Comparison of ENCODE assay signal across 24 cellular contexts in the genomic region with DNA sequence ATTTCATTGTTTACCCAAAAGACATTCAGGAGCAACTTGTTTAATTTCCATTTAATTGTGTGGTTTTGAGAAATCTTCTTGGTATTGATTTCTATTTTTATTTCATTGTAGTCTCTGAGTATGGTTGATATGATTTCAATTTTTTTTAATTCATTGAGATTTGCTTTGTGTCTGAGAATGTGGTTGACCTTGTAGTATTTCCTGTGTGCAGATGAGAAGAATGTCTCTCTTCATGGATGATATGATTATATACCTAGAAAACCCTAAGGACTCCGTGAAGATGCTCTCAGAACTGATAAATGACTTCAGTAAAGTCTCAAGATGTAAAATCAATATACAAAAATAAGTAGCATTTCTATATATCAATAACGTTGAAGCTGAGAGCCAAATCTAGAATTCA.
"Had no signal": no experiment of that assay in that cellular context is flagged by ENCODE, and none has a peak within 500 bp of the region (broad histone marks: within the 10 kb centered on the region; RNA-seq: fewer than 3 reads in every experiment).

No MANE protein-coding gene starts in this region.

- DNase-seq: activated CD4-positive, alpha-beta T cell treated with anti-CD3 and anti-CD28 coated beads for 1 hour; activated CD8-positive, alpha-beta memory T cell treated with anti-CD3 and anti-CD28 coated beads for 24 hours; activated CD8-positive, alpha-beta memory T cell treated with anti-CD3 and anti-CD28 coated beads, Interleukin-2, amount 50 U/mL, for 48 hours; activated effector memory CD4-positive, alpha-beta T cell treated with Interleukin-2 at 50 U/mL for 16 hours; activated naive CD4-positive, alpha-beta T cell treated with anti-CD3 and anti-CD28 coated beads, Interleukin-2, amount 10 ng/mL, durations not matched to agents 7 days and 5 days; activated naive CD8-positive, alpha-beta T cell treated with anti-CD3 and anti-CD28 coated beads, Interleukin-2, amount 50 U/mL, for 24 hours; activated T-cell treated with anti-CD3 and anti-CD28 coated beads, Interleukin-2, amount 50 U/mL, for 48 hours; anterior cingulate cortex; cerebellar nuclear complex; dermis blood vessel endothelial cell; effector memory CD4-positive, alpha-beta T cell; gastrocnemius medialis; heart left ventricle; naive B cell; right lobe of liver; small intestine; stimulated activated CD4-positive, alpha-beta T cell treated with anti-CD3 and anti-CD28 coated beads, Interleukin-15, amount 100 ng/mL, for 24 hours; stimulated activated CD4-positive, alpha-beta T cell treated with anti-CD3 and anti-CD28 coated beads, Interleukin-2, amount 100 ng/mL, for 48 hours; WERI-Rb-1 had no signal

- H3K36me3 ChIP-seq: gastrocnemius medialis, heart left ventricle, neural progenitor cell, right lobe of liver, suprapubic skin, vagina, WERI-Rb-1 had no signal

- H3K4me3 Mint-ChIP-seq: activated naive CD4-positive, alpha-beta T cell treated with anti-CD3 and anti-CD28 coated beads, Interleukin-2, amount 10 ng/mL, durations not matched to agents 7 days and 5 days; activated naive CD8-positive, alpha-beta T cell treated with anti-CD3 and anti-CD28 coated beads, Interleukin-2, amount 50 U/mL, for 24 hours; naive B cell; neural progenitor cell; stimulated activated naive CD8-positive, alpha-beta T cell treated with anti-CD3 and anti-CD28 coated beads, Interleukin-15, Interleukin-2, amounts not matched to agents 100 ng/mL and 50 ng/mL, for 24 hours had no signal

- FAIRE-seq: small intestine had no signal

- H3K9me3 Mint-ChIP-seq: neural progenitor cell had no signal

- H2AFZ ChIP-seq: neural progenitor cell, parathyroid adenoma had no signal

- H3K36me3 Mint-ChIP-seq: activated naive CD4-positive, alpha-beta T cell treated with anti-CD3 and anti-CD28 coated beads, Interleukin-2, amount 10 ng/mL, durations not matched to agents 7 days and 5 days; naive B cell; neural progenitor cell had no signal

- H3K4me1 Mint-ChIP-seq: activated naive CD4-positive, alpha-beta T cell treated with anti-CD3 and anti-CD28 coated beads, Interleukin-2, amount 10 ng/mL, durations not matched to agents 7 days and 5 days; activated naive CD8-positive, alpha-beta T cell treated with anti-CD3 and anti-CD28 coated beads, Interleukin-2, amount 50 U/mL, for 24 hours; naive B cell; neural progenitor cell had no signal

- H3K79me2 ChIP-seq: parathyroid adenoma had no signal

- H3K27me3 ChIP-seq: gastrocnemius medialis, heart left ventricle, neural progenitor cell, right lobe of liver, suprapubic skin, vagina had no signal

- H3K4me2 ChIP-seq: neural progenitor cell had no signal

- H3K27ac Mint-ChIP-seq: activated naive CD4-positive, alpha-beta T cell treated with anti-CD3 and anti-CD28 coated beads, Interleukin-2, amount 10 ng/mL, durations not matched to agents 7 days and 5 days; activated naive CD8-positive, alpha-beta T cell treated with anti-CD3 and anti-CD28 coated beads, Interleukin-2, amount 50 U/mL, for 24 hours; neural progenitor cell; stimulated activated naive CD8-positive, alpha-beta T cell treated with anti-CD3 and anti-CD28 coated beads, Interleukin-15, Interleukin-2, amounts not matched to agents 100 ng/mL and 50 ng/mL, for 24 hours had no signal

- H3K4me1 ChIP-seq: gastrocnemius medialis, heart left ventricle, neural progenitor cell, parathyroid adenoma, right lobe of liver, vagina had no signal

- H3K27ac ChIP-seq: gastrocnemius medialis, heart left ventricle, neural progenitor cell, parathyroid adenoma, right lobe of liver, vagina, WERI-Rb-1 had no signal

- H3K9ac ChIP-seq: neural progenitor cell, parathyroid adenoma had no signal

- H3K27me3 Mint-ChIP-seq: activated naive CD4-positive, alpha-beta T cell treated with anti-CD3 and anti-CD28 coated beads, Interleukin-2, amount 10 ng/mL, durations not matched to agents 7 days and 5 days; activated naive CD8-positive, alpha-beta T cell treated with anti-CD3 and anti-CD28 coated beads, Interleukin-2, amount 50 U/mL, for 24 hours; naive B cell; stimulated activated naive CD8-positive, alpha-beta T cell treated with anti-CD3 and anti-CD28 coated beads, Interleukin-15, Interleukin-2, amounts not matched to agents 100 ng/mL and 50 ng/mL, for 24 hours had no signal

- H3K4me3 ChIP-seq: gastrocnemius medialis, heart left ventricle, neural progenitor cell, right lobe of liver, suprapubic skin, vagina had no signal

- H3K9me3 ChIP-seq: gastrocnemius medialis, heart left ventricle, right lobe of liver, vagina had no signal
